ENCODE assay signal across 8 cellular contexts in genomic region chr16:2121325-2121724, GRCh38. TPM values are rescaled to one million over a fixed set of nuclear protein-coding genes. Genes with fewer than 3 reads are reported as not detected.
A peak's percentile ranks its signal among the peaks of the same experiment; 100 is the strongest.
DNase-seq lines count a peak whose midpoint lies in the region; ATAC-seq, FAIRE-seq and TF ChIP-seq lines count a peak whose summit lies in the region.
"Not testable (repeated sequence)": the region's sequence is repeated elsewhere in the genome, so short reads cannot be mapped to it uniquely, and the experiment has no call there.

No MANE protein-coding gene starts in this region.

- TF ChIP-seq CTCF in AG09319 (IDR thresholded peaks at IDR 0.05; ENCODE audit: low read depth, low read length) (peak; percentile 46), bronchial epithelial cell (IDR thresholded peaks at IDR 0.05; ENCODE audit: insufficient read depth, low read length, severe bottlenecking) (peak; percentile 29)
- not testable (repeated sequence) for TF ChIP-seq CTCF in cardiac muscle cell (IDR thresholded peaks at IDR 0.05; ENCODE audit: low read depth, low read length)

- peaks cover 16% of the 10 kb centered on the region for H3K4me1 ChIP-seq in cardiac muscle cell (ENCODE audit: low read depth)

- H3K36me3 ChIP-seq in bronchial epithelial cell (ENCODE audit: control insufficient read depth, insufficient read depth, low read length); cardiac muscle cell: not testable (repeated sequence)

- FAIRE-seq in GM18507 (lab: Jason Lieb, UNC), result peak; percentile 60
- not testable (repeated sequence) for FAIRE-seq in bronchial epithelial cell (lab: Jason Lieb, UNC)

- H3K4me3 Mint-ChIP-seq in activated CD4-positive, alpha-beta T cell treated with anti-CD3 and anti-CD28 coated beads for 36 hours; naive B cell: not testable (repeated sequence)

- not testable (repeated sequence) for H3K9me3 Mint-ChIP-seq in activated CD4-positive, alpha-beta T cell treated with anti-CD3 and anti-CD28 coated beads for 36 hours (ENCODE audit: low read depth); naive B cell

- not testable (repeated sequence) for DNase-seq in AG09319 (ENCODE audit: extremely low read depth, low read depth); GM18507 (ENCODE audit: extremely low spot score, insufficient read length, low read depth); naive B cell
- peak; percentile 13 to 45 for DNase-seq in NCI-H446 (lab: John Stamatoyannopoulos, UW)
- peak; percentile 54 for DNase-seq in activated CD4-positive, alpha-beta T cell treated with anti-CD3 and anti-CD28 coated beads for 36 hours
- DNase-seq in bronchial epithelial cell (ENCODE audit: low read depth), result peak; percentile 17
- peak; percentile 20 to 37 for DNase-seq in cardiac muscle cell (ENCODE audit: low read depth in 1 of 2, low spot score in 1 of 2)
- peak; percentile 37 for DNase-seq in stimulated activated CD8-positive, alpha-beta memory T cell treated with anti-CD3 and anti-CD28 coated beads, Interleukin-4, amount 100 ng/mL, for 48 hours

- POLR2A ChIA-PET in activated CD4-positive, alpha-beta T cell treated with anti-CD3 and anti-CD28 coated beads for 36 hours (lab: Charles Lee), result not testable (repeated sequence)

- H3K27me3 Mint-ChIP-seq in activated CD4-positive, alpha-beta T cell treated with anti-CD3 and anti-CD28 coated beads for 36 hours; naive B cell: not testable (repeated sequence)

- not testable (repeated sequence) for H3K9me3 ChIP-seq in cardiac muscle cell (ENCODE audit: low read depth)

- intact Hi-C loops in activated CD4-positive, alpha-beta T cell treated with anti-CD3 and anti-CD28 coated beads for 36 hours (cut with DNase I, micrococcal nuclease), result not testable (repeated sequence)

- H3K36me3 Mint-ChIP-seq in activated CD4-positive, alpha-beta T cell treated with anti-CD3 and anti-CD28 coated beads for 36 hours (ENCODE audit: low read depth); naive B cell: not testable (repeated sequence)

- not testable (repeated sequence) for H3K4me3 ChIP-seq in bronchial epithelial cell (ENCODE audit: low read depth, low read length); cardiac muscle cell

- CTCF ChIA-PET in activated CD4-positive, alpha-beta T cell treated with anti-CD3 and anti-CD28 coated beads for 36 hours (lab: Charles Lee), result interaction anchor here (0.7 kb wide), 1 partner anchor 19 kb away, joined by 4 read pairs; no protein-coding TSS in a partner anchor

- not testable (repeated sequence) for H3K27ac ChIP-seq in cardiac muscle cell

- H3K27me3 ChIP-seq in bronchial epithelial cell (ENCODE audit: control insufficient read depth, insufficient read depth, low read length); cardiac muscle cell: not testable (repeated sequence)

- H3K27ac Mint-ChIP-seq in activated CD4-positive, alpha-beta T cell treated with anti-CD3 and anti-CD28 coated beads for 36 hours; naive B cell: not testable (repeated sequence)

- ATAC-seq in activated CD4-positive, alpha-beta T cell treated with anti-CD3 and anti-CD28 coated beads for 36 hours, result peak; percentile 55
- ATAC-seq in naive B cell (ENCODE audit: low read depth in 2 of 2), result peak; percentile 57 to 66

- H3K4me1 Mint-ChIP-seq in activated CD4-positive, alpha-beta T cell treated with anti-CD3 and anti-CD28 coated beads for 36 hours, result not testable (repeated sequence)
- peaks cover 9 to 24% (median 19%) of the 10 kb centered on the region in 3 donors for H3K4me1 Mint-ChIP-seq in naive B cell

RNA-seq across cellular contexts. Expression of gene PKD1, which starts 14.4 kb away (rescaled TPM):
- 10 to 100 TPM; 64.3 to 71.2 TPM for total RNA-seq in activated CD4-positive, alpha-beta T cell treated with anti-CD3 and anti-CD28 coated beads for 36 hours
- total RNA-seq in bronchial epithelial cell (56.1 and 114 TPM in 2 replicates), cardiac muscle cell (115 and 206 TPM in 2 replicates)
- polyA plus RNA-seq in cardiac muscle cell (49.9 and 55.3 TPM in 2 replicates), naive B cell (ENCODE audit: low read depth in 6 of 6) (10 to 100 TPM in 1 of 6 donors, 1 to 10 TPM in 5; 2.8 to 10.4 (median 4.0) TPM)

RNA-seq across cellular contexts. Expression of gene RAB26, which starts 27.1 kb away (rescaled TPM):
- under 1 TPM in 1 of 2 experiments, not detected in 1; 0.21 TPM for total RNA-seq in activated CD4-positive, alpha-beta T cell treated with anti-CD3 and anti-CD28 coated beads for 36 hours
- total RNA-seq in bronchial epithelial cell (0.26 and 0.90 TPM in 2 replicates), cardiac muscle cell (5.0 and 6.5 TPM in 2 replicates)
- polyA plus RNA-seq in cardiac muscle cell (12.1 and 16.7 TPM in 2 replicates), naive B cell (ENCODE audit: low read depth in 6 of 6) (1 to 10 TPM in 4 of 6 donors, under 1 TPM in 1, not detected in 1; 0.66 to 2.7 (median 1.4) TPM)

RNA-seq across cellular contexts. Expression of gene TRAF7, which starts 34.3 kb away (rescaled TPM):
- 10 to 100 TPM; 70.7 to 93.7 TPM for total RNA-seq in activated CD4-positive, alpha-beta T cell treated with anti-CD3 and anti-CD28 coated beads for 36 hours
- 47.4 and 50.2 TPM in 2 replicates for total RNA-seq in bronchial epithelial cell
- 67.5 and 71.6 TPM in 2 replicates for total RNA-seq in cardiac muscle cell
- 32.3 and 37.4 TPM in 2 replicates for polyA plus RNA-seq in cardiac muscle cell
- polyA plus RNA-seq in naive B cell (ENCODE audit: low read depth in 6 of 6), result 1 to 10 TPM; 4.2 to 9.4 (median 5.6) TPM
